In the genomic region with DNA sequence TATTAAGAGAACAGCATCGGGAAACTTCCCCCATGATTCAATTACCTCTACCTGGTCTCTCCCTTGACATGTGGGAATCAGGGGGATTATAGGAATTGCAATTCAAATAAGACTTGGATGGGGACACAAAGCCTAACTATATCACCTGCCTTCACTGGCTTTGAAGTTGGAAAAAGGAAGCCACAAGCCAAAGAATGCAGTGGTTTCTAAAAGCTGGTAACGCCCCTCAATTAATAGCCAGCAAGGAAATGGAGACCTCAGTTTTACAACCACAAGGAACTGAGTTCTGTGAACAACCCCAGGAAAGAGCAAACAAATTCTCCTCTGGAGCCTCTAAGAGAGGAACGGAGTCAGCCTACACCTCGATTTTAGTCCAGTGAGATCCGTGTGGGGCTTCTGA, we compare ENCODE assay signal across 19 cellular contexts.
DNase-seq lines count a peak whose midpoint lies in the region; ATAC-seq and TF ChIP-seq lines count a peak whose summit lies in the region.
"Had no signal": no experiment of that assay in that cellular context is flagged by ENCODE, and none has a peak within 500 bp of the region (broad histone marks: within the 10 kb centered on the region; RNA-seq: fewer than 3 reads in every experiment).

No MANE protein-coding gene starts in this region.

- intact Hi-C loops in mammary epithelial cell (cut with micrococcal nuclease) = no loop called here
- intact Hi-C loops in breast epithelium (cut with DNase I; ENCODE audit: low total_unique reads) = no loop called here
- intact Hi-C loops in PC-3 (cut with micrococcal nuclease) = no loop called here
- intact Hi-C loops in CD4-positive, alpha-beta memory T cell (cut with micrococcal nuclease) = no loop called here

- peaks cover 8% of the 10 kb centered on the region for H3F3A ChIP-seq in PC-3 (ENCODE audit: low read length, unreplicated experiment)

- no peaks in the 10 kb centered on the region for H3K9me3 ChIP-seq in mammary epithelial cell (replicated peaks; ENCODE audit: insufficient read depth, low read length)
- H3K9me3 ChIP-seq in breast epithelium = no peaks in the 10 kb centered on the region
- H3K9me3 ChIP-seq in PC-3 (ENCODE audit: low read length) = no peaks in the 10 kb centered on the region
- H3K9me3 ChIP-seq in CD4-positive, alpha-beta memory T cell (ENCODE audit: control insufficient read depth in 1 of 2, low read length in 2 of 2) = no peaks in the 10 kb centered on the region
- no peaks in the 10 kb centered on the region for H3K9me3 ChIP-seq in CD8-positive, alpha-beta memory T cell (ENCODE audit: low read length)
- H3K9me3 ChIP-seq: A549 had no signal

- no peak overlapping the region for H3K27ac ChIP-seq in mammary epithelial cell (ENCODE audit: insufficient read depth, low read depth, low read length)
- H3K27ac ChIP-seq in breast epithelium = no peak overlapping the region
- no peak overlapping the region for H3K27ac ChIP-seq in PC-3 (ENCODE audit: low read length)
- no peak overlapping the region for H3K27ac ChIP-seq in CD4-positive, alpha-beta memory T cell (ENCODE audit: low read depth, low read length)
- no peak overlapping the region for H3K27ac ChIP-seq in CD8-positive, alpha-beta memory T cell (ENCODE audit: low read depth, low read length)
- H3K27ac ChIP-seq: 22Rv1, A549, C4-2B, GM23248 had no signal

- H3K27me3 Mint-ChIP-seq in CD4-positive, alpha-beta memory T cell = peaks cover 0 to 2% of the 10 kb centered on the region in 2 donors
- no peaks in the 10 kb centered on the region for H3K27me3 Mint-ChIP-seq in CD8-positive, alpha-beta memory T cell

- ATAC-seq in PC-3 = no peak
- ATAC-seq: A549, HCT116 had no signal

- H3K4me3 ChIP-seq in mammary epithelial cell (replicated peaks in 1 of 3; ENCODE audit: insufficient read depth in 1 of 3, low read depth in 2 of 3, low read length in 3 of 3) (no peak overlapping the region), breast epithelium (no peak overlapping the region), PC-3 (ENCODE audit: low read length) (no peak overlapping the region)
- H3K4me3 ChIP-seq in CD4-positive, alpha-beta memory T cell (ENCODE audit: low read length in 2 of 2) = no peak overlapping the region
- no peak overlapping the region for H3K4me3 ChIP-seq in CD8-positive, alpha-beta memory T cell (ENCODE audit: low read length)
- H3K4me3 ChIP-seq: A549, GM23248 had no signal

- in situ Hi-C loops in mammary epithelial cell (cut with MboI; ENCODE audit: low sequenced_read_pairs in 2 of 2) = no loop called here

- H3K4me1 ChIP-seq in mammary epithelial cell (ENCODE audit: insufficient read depth, low read length) = peaks cover 5% of the 10 kb centered on the region
- no peaks in the 10 kb centered on the region for H3K4me1 ChIP-seq in breast epithelium
- peaks cover 29% of the 10 kb centered on the region for H3K4me1 ChIP-seq in PC-3 (ENCODE audit: insufficient read depth, low read length)
- H3K4me1 ChIP-seq in CD4-positive, alpha-beta memory T cell (ENCODE audit: insufficient read depth, low read length) = no peaks in the 10 kb centered on the region
- H3K4me1 ChIP-seq in CD8-positive, alpha-beta memory T cell (ENCODE audit: insufficient read depth, low read length) = no peaks in the 10 kb centered on the region

- peaks cover 0 to 10% (median 4%) of the 10 kb centered on the region in 8 donors for H3K9me3 Mint-ChIP-seq in CD4-positive, alpha-beta memory T cell
- peaks cover 0 to 7% (median 0%) of the 10 kb centered on the region in 5 donors for H3K9me3 Mint-ChIP-seq in CD8-positive, alpha-beta memory T cell

- H2AFZ ChIP-seq in mammary epithelial cell (ENCODE audit: low read depth, low read length) (peak overlapping the region; percentile 49), PC-3 (ENCODE audit: low read length) (peak overlapping the region; percentile 49; the same call in 1 of the 2 replicates)
- H2AFZ ChIP-seq: GM23248 had no signal

- H3K27me3 ChIP-seq in mammary epithelial cell (ENCODE audit: insufficient read depth, low read length) (no peaks in the 10 kb centered on the region), breast epithelium (no peaks in the 10 kb centered on the region), PC-3 (ENCODE audit: low read length) (no peaks in the 10 kb centered on the region)
- H3K27me3 ChIP-seq in CD4-positive, alpha-beta memory T cell (ENCODE audit: insufficient read depth, low read length) = no peaks in the 10 kb centered on the region
- H3K27me3 ChIP-seq in CD8-positive, alpha-beta memory T cell (ENCODE audit: insufficient read depth, low read length, poor library complexity, severe bottlenecking) = no peaks in the 10 kb centered on the region

- H3K36me3 Mint-ChIP-seq in CD4-positive, alpha-beta memory T cell = no peaks in the 10 kb centered on the region
- H3K36me3 Mint-ChIP-seq in CD8-positive, alpha-beta memory T cell = no peaks in the 10 kb centered on the region

- TF ChIP-seq CTCF in mammary epithelial cell (conservative IDR thresholded peaks at IDR 0.05 in 1 of 2, IDR thresholded peaks at IDR 0.05 in 1 of 2; ENCODE audit: extremely low read depth in 1 of 2, insufficient read depth in 1 of 2, low read depth in 1 of 2, low read length in 2 of 2) (no peak), breast epithelium (IDR thresholded peaks at IDR 0.05) (no peak), PC-3 (conservative IDR thresholded peaks at IDR 0.05; ENCODE audit: low read depth, low read length) (no peak)

- no TSS peak for BruUV-seq in mammary epithelial cell (replicated peaks; lab: Mats Ljungman, UMichigan)
- BruUV-seq in PC-3 (replicated peaks; lab: Mats Ljungman, UMichigan) = no TSS peak

- WGBS in mammary epithelial cell (ENCODE audit: low coverage, missing lambda C conversion rate) = 96% methylated on average over 5 of the region's 5 CpGs

- dilution Hi-C loops in mammary epithelial cell (cut with HindIII; ENCODE audit: low sequenced_read_pairs) = no loop called here

- H3K27ac Mint-ChIP-seq in CD4-positive, alpha-beta memory T cell = no peak overlapping the region
- no peak overlapping the region for H3K27ac Mint-ChIP-seq in CD8-positive, alpha-beta memory T cell
- H3K27ac Mint-ChIP-seq: CD4-positive, alpha-beta T cell; HFFc6 had no signal

- POLR2A ChIA-PET in PC-3 (lab: Charles Lee; ENCODE audit: unreplicated experiment) = no interaction called here
- POLR2A ChIA-PET in CD4-positive, alpha-beta memory T cell (lab: Charles Lee; ENCODE audit: partially characterized antibody) = no interaction called here
- POLR2A ChIA-PET in CD8-positive, alpha-beta memory T cell (lab: Charles Lee) = no interaction called here

- H3K36me3 ChIP-seq in mammary epithelial cell (ENCODE audit: insufficient read depth, low read length) = no peaks in the 10 kb centered on the region
- no peaks in the 10 kb centered on the region for H3K36me3 ChIP-seq in breast epithelium
- no peaks in the 10 kb centered on the region for H3K36me3 ChIP-seq in PC-3 (ENCODE audit: low read depth, low read length)
- no peaks in the 10 kb centered on the region for H3K36me3 ChIP-seq in CD4-positive, alpha-beta memory T cell (ENCODE audit: insufficient read depth, low read length)
- H3K36me3 ChIP-seq in CD8-positive, alpha-beta memory T cell (ENCODE audit: insufficient read depth, low read length) = no peaks in the 10 kb centered on the region

- DNase-seq in mammary epithelial cell (no peak), breast epithelium (ENCODE audit: low spot score in 2 of 2) (no peak), PC-3 (peak; percentile 22), glomerular visceral epithelial cell (ENCODE audit: extremely low spot score) (peak; percentile 9), NCI-H2107 treated with DMSO at 0.1 percent for 48 hours (lab: John Stamatoyannopoulos, UW; ENCODE audit: unreplicated experiment) (no peak), NCI-H1694 treated with DMSO at 0.1 percent for 48 hours (lab: John Stamatoyannopoulos, UW) (no peak)
- DNase-seq in CD4-positive, alpha-beta memory T cell = no peak
- DNase-seq in CD8-positive, alpha-beta memory T cell = no peak
- DNase-seq: AML-193; Calu3; CD4-positive, alpha-beta T cell; DMS79 treated with DMSO at 0.1 percent for 48 hours; GM23248; H7; HFFc6 had no signal

- H3K4me2 ChIP-seq in mammary epithelial cell (ENCODE audit: insufficient read depth, low read depth, low read length) (no peak overlapping the region), PC-3 (ENCODE audit: low read length) (no peak overlapping the region)
- H3K4me2 ChIP-seq: A549 had no signal

- H4K20me1 ChIP-seq in mammary epithelial cell (ENCODE audit: insufficient read depth, low read length) = no peaks in the 10 kb centered on the region
- no peaks in the 10 kb centered on the region for H4K20me1 ChIP-seq in PC-3 (ENCODE audit: low read length)

- no peak overlapping the region for H3K9ac ChIP-seq in mammary epithelial cell (ENCODE audit: insufficient read depth, low read length)
- H3K9ac ChIP-seq in PC-3 (ENCODE audit: low read length) = no peak overlapping the region
- H3K9ac ChIP-seq: GM23248 had no signal

- H3K4me1 Mint-ChIP-seq in CD4-positive, alpha-beta memory T cell = peaks cover 0 to 2% (median 0%) of the 10 kb centered on the region in 4 donors
- no peaks in the 10 kb centered on the region for H3K4me1 Mint-ChIP-seq in CD8-positive, alpha-beta memory T cell

- CTCF ChIA-PET in mammary epithelial cell (lab: Charles Lee; ENCODE audit: low non-redundant PET) (no interaction called here), PC-3 (lab: Charles Lee) (no interaction called here)
- CTCF ChIA-PET in CD4-positive, alpha-beta memory T cell (lab: Charles Lee; ENCODE audit: partially characterized antibody) = no interaction called here
- CTCF ChIA-PET in CD8-positive, alpha-beta memory T cell (lab: Charles Lee) = no interaction called here

- TF ChIP-seq POLR2A in breast epithelium (IDR thresholded peaks at IDR 0.05) = no peak

- no peaks in the 10 kb centered on the region for H3K9me2 ChIP-seq in PC-3 (replicated peaks; ENCODE audit: low read length)

- no peak overlapping the region for H3K4me3 Mint-ChIP-seq in CD4-positive, alpha-beta memory T cell
- no peak overlapping the region for H3K4me3 Mint-ChIP-seq in CD8-positive, alpha-beta memory T cell
- H3K4me3 Mint-ChIP-seq: CD4-positive, alpha-beta T cell; HFFc6 had no signal

- H3K79me2 ChIP-seq in mammary epithelial cell (ENCODE audit: insufficient read depth, low read length) (no peaks in the 10 kb centered on the region), PC-3 (ENCODE audit: low read length) (no peaks in the 10 kb centered on the region)

Comparison
In these comparisons a context has a peak if more than half of its experiments do, and no peak if none do; other contexts are left out.
1. DNase-seq: peak in PC-3 (single experiment) and glomerular visceral epithelial cell (single experiment); none in mammary epithelial cell (single experiment), breast epithelium (0 of 2), NCI-H2107 treated with DMSO at 0.1 percent for 48 hours (single experiment), CD4-positive, alpha-beta memory T cell (0 of 5), NCI-H1694 treated with DMSO at 0.1 percent for 48 hours (single experiment) and CD8-positive, alpha-beta memory T cell (0 of 5).